In the genomic region with DNA sequence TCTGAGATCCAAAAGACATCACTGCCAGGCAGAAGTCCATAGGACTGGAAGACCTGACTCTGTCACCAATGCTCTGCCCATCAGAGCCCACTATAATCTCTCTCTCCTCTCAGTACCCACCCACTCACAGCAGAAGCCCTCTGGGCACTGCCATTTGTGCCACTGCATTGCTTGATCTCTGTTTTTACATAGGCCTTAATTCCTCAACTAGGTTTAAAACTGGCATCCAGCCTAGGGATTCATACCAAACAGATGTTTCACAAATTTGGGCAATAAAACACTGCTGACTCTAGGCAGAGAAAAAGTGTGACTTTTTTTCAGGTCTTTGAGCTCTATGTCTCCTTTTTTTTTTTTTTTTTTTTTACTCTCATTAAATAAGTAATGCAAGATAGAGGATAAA, we compare ENCODE assay signal across 15 cellular contexts.
DNase-seq lines count a peak whose midpoint lies in the region; ATAC-seq and TF ChIP-seq lines count a peak whose summit lies in the region.
"Had no signal": no experiment of that assay in that cellular context is flagged by ENCODE, and none has a peak within 500 bp of the region (broad histone marks: within the 10 kb centered on the region; RNA-seq: fewer than 3 reads in every experiment).

No MANE protein-coding gene starts in this region.

- H3K4me3 ChIP-seq in AG09309 (ENCODE audit: control insufficient read depth, low read depth, low read length) (no peak overlapping the region), coronary artery (no peak overlapping the region), osteoblast (ENCODE audit: insufficient read depth, low read length) (no peak overlapping the region), Peyer's patch (no peak overlapping the region)
- H3K4me3 ChIP-seq: lower lobe of right lung, tibial nerve had no signal

- peaks cover 0 to 7% (median 0%) of the 10 kb centered on the region in 6 donors for H3K9me3 Mint-ChIP-seq in immature natural killer cell
- H3K9me3 Mint-ChIP-seq: activated CD4-positive, alpha-beta T cell treated with anti-CD3 and anti-CD28 coated beads, Interleukin-2, amount 10 ng/mL, durations not matched to agents 7 days and 5 days; activated T-helper 17 cell treated with anti-CD3 and anti-CD28 coated beads, Interleukin-2, amount 50 U/mL, for 72 hours had no signal

- H3K79me2 ChIP-seq in osteoblast (ENCODE audit: insufficient read depth, low read length), result no peaks in the 10 kb centered on the region

- peaks cover 3 to 10% (median 10%) of the 10 kb centered on the region in 3 donors for H3K27me3 Mint-ChIP-seq in immature natural killer cell (ENCODE audit: low read depth in 3 of 3)

- H3K36me3 ChIP-seq in osteoblast (ENCODE audit: insufficient read depth, low read length) (no peaks in the 10 kb centered on the region), Peyer's patch (no peaks in the 10 kb centered on the region)
- H3K36me3 ChIP-seq: lower lobe of right lung, tibial nerve had no signal

- TF ChIP-seq CTCF in AG09309 (IDR thresholded peaks at IDR 0.05; ENCODE audit: control insufficient read depth, insufficient read depth, low read depth, low read length, missing control alignments) (no peak), coronary artery (IDR thresholded peaks at IDR 0.05) (no peak), osteoblast (IDR thresholded peaks at IDR 0.05; ENCODE audit: extremely low read depth, low read depth, low read length) (no peak), Peyer's patch (IDR thresholded peaks at IDR 0.05) (no peak)

- no peaks in the 10 kb centered on the region for H3K4me1 Mint-ChIP-seq in immature natural killer cell
- H3K4me1 Mint-ChIP-seq: activated CD4-positive, alpha-beta T cell treated with anti-CD3 and anti-CD28 coated beads, Interleukin-2, amount 10 ng/mL, durations not matched to agents 7 days and 5 days; activated T-helper 17 cell treated with anti-CD3 and anti-CD28 coated beads, Interleukin-2, amount 50 U/mL, for 72 hours had no signal

- H4K20me1 ChIP-seq in osteoblast (ENCODE audit: insufficient read depth, low read length), result no peaks in the 10 kb centered on the region

- peak overlapping the region; percentile 20 for H3K4me2 ChIP-seq in osteoblast (ENCODE audit: insufficient read depth, low read length)

- peak overlapping the region; percentile 45 for H2AFZ ChIP-seq in osteoblast (ENCODE audit: low read length)

- H3K36me3 Mint-ChIP-seq in immature natural killer cell, result no peaks in the 10 kb centered on the region
- H3K36me3 Mint-ChIP-seq: brain had no signal

- H3K27ac ChIP-seq in coronary artery (peak overlapping the region; percentile 51 to 70), osteoblast (ENCODE audit: low read depth, low read length) (peak overlapping the region; percentile 32), Peyer's patch (no peak overlapping the region)
- H3K27ac ChIP-seq: lower lobe of right lung had no signal

- DNase-seq in AG09309 (ENCODE audit: low read depth) (peak; percentile 64), LHCN-M2 (ENCODE audit: low read depth) (peak; percentile 76), coronary artery (ENCODE audit: low spot score) (no peak), osteoblast (ENCODE audit: insufficient read length, low spot score, missing footprints) (peak; percentile 80), immature natural killer cell (no peak), HuH-7.5 (ENCODE audit: low spot score) (no peak), Peyer's patch (no peak)
- DNase-seq: activated CD4-positive, alpha-beta T cell treated with anti-CD3 and anti-CD28 coated beads, Interleukin-2, amount 10 ng/mL, durations not matched to agents 7 days and 5 days; hippocampal formation; lower lobe of right lung; T-helper 17 cell had no signal

- no peaks in the 10 kb centered on the region for H3K27me3 ChIP-seq in osteoblast (ENCODE audit: insufficient read depth, low read length)
- no peaks in the 10 kb centered on the region for H3K27me3 ChIP-seq in Peyer's patch
- H3K27me3 ChIP-seq: tibial nerve had no signal

- H3K4me1 ChIP-seq in osteoblast (ENCODE audit: insufficient read depth, low read length), result peaks cover 30% of the 10 kb centered on the region
- H3K4me1 ChIP-seq in Peyer's patch, result no peaks in the 10 kb centered on the region
- H3K4me1 ChIP-seq: lower lobe of right lung, tibial nerve had no signal

- H3K9me3 ChIP-seq in osteoblast (ENCODE audit: low read depth, low read length) (no peaks in the 10 kb centered on the region), Peyer's patch (no peaks in the 10 kb centered on the region)
- H3K9me3 ChIP-seq: lower lobe of right lung, tibial nerve had no signal

- TF ChIP-seq POLR2A in Peyer's patch (IDR thresholded peaks at IDR 0.05), result no peak

- no peak overlapping the region for H3K27ac Mint-ChIP-seq in immature natural killer cell
- H3K27ac Mint-ChIP-seq: activated CD4-positive, alpha-beta T cell treated with anti-CD3 and anti-CD28 coated beads, Interleukin-2, amount 10 ng/mL, durations not matched to agents 7 days and 5 days; activated T-helper 17 cell treated with anti-CD3 and anti-CD28 coated beads, Interleukin-2, amount 50 U/mL, for 72 hours; T-helper 17 cell had no signal

- no peak overlapping the region for H3K4me3 Mint-ChIP-seq in immature natural killer cell
- H3K4me3 Mint-ChIP-seq: activated CD4-positive, alpha-beta T cell treated with anti-CD3 and anti-CD28 coated beads, Interleukin-2, amount 10 ng/mL, durations not matched to agents 7 days and 5 days; activated T-helper 17 cell treated with anti-CD3 and anti-CD28 coated beads, Interleukin-2, amount 50 U/mL, for 72 hours; brain; T-helper 17 cell had no signal

- ATAC-seq in GM21619 (IDR thresholded peaks at IDR 0.05; ENCODE audit: unreplicated experiment), result no peak
- ATAC-seq: activated T-helper 17 cell treated with anti-CD3 and anti-CD28 coated beads, Interleukin-2, amount 50 U/mL, for 72 hours; lower lobe of right lung; T-helper 17 cell had no signal

Comparison
In these comparisons a context has a peak if more than half of its experiments do, and no peak if none do; other contexts are left out.
1. DNase-seq: peak in AG09309 (single experiment), LHCN-M2 (single experiment) and osteoblast (single experiment); none in coronary artery (single experiment), immature natural killer cell (0 of 3), HuH-7.5 (single experiment) and Peyer's patch (0 of 3).
2. H3K27ac ChIP-seq: peak in coronary artery (2 of 2) and osteoblast (single experiment); none in Peyer's patch (0 of 4).